ENCODE assay signal across 16 cellular contexts in genomic region chr12:49803693-49804450, GRCh38.
"Had no signal": no experiment of that assay in that cellular context is flagged by ENCODE, and none has a peak within 500 bp of the region (broad histone marks: within the 10 kb centered on the region; RNA-seq: fewer than 3 reads in every experiment).

No MANE protein-coding gene starts in this region.

- H3K4me3 ChIP-seq: esophagus muscularis mucosa, gastroesophageal sphincter, hepatocyte, mucosa of descending colon, smooth muscle cell had no signal

- H3K27ac ChIP-seq: esophagus muscularis mucosa, gastroesophageal sphincter, hepatocyte had no signal

- FAIRE-seq: endometrium, kidney had no signal

- H2AFZ ChIP-seq: hepatocyte had no signal

- ATAC-seq: gastroesophageal sphincter; left cardiac atrium; left ventricle myocardium superior; mucosa of descending colon; naive thymus-derived CD8-positive, alpha-beta T cell had no signal

- H3K27me3 ChIP-seq: esophagus muscularis mucosa, gastroesophageal sphincter, hepatocyte had no signal

- H3K4me3 Mint-ChIP-seq: naive thymus-derived CD8-positive, alpha-beta T cell had no signal

- DNase-seq: effector memory CD4-positive, alpha-beta T cell; glutamatergic neuron; kidney; left cardiac atrium; left ventricle myocardium superior; mammary epithelial cell; mucosa of descending colon; naive thymus-derived CD8-positive, alpha-beta T cell; stimulated activated CD4-positive, alpha-beta T cell treated with anti-CD3 and anti-CD28 coated beads, Interleukin-2, amount 100 ng/mL, for 48 hours; stimulated activated naive CD4-positive, alpha-beta T cell treated with Interleukin-2 at 50 U/mL for 16 hours; trophoblast cell had no signal

- H3K27me3 Mint-ChIP-seq: naive thymus-derived CD8-positive, alpha-beta T cell had no signal

- H3K9me3 ChIP-seq: esophagus muscularis mucosa, gastroesophageal sphincter, mucosa of descending colon had no signal

- H3K9me3 Mint-ChIP-seq: naive thymus-derived CD8-positive, alpha-beta T cell had no signal

- H3K4me2 ChIP-seq: hepatocyte, smooth muscle cell had no signal
